ENCODE assay signal across 18 cellular contexts in genomic region chr3:149701977-149702350, GRCh38. TPM values are rescaled to one million over a fixed set of nuclear protein-coding genes. Genes with fewer than 3 reads are reported as not detected.
DNase-seq lines count a peak whose midpoint lies in the region; ATAC-seq, FAIRE-seq and TF ChIP-seq lines count a peak whose summit lies in the region.
"Had no signal": no experiment of that assay in that cellular context is flagged by ENCODE, and none has a peak within 500 bp of the region (broad histone marks: within the 10 kb centered on the region; RNA-seq: fewer than 3 reads in every experiment).

No MANE protein-coding gene starts in this region.

- FAIRE-seq in bronchial epithelial cell (lab: Jason Lieb, UNC), result no peak
- FAIRE-seq: TTC549 had no signal

- H3K36me3 ChIP-seq in bronchial epithelial cell (ENCODE audit: control insufficient read depth, insufficient read depth, low read length), result no peaks in the 10 kb centered on the region
- no peaks in the 10 kb centered on the region for H3K36me3 ChIP-seq in uterus
- no peaks in the 10 kb centered on the region for H3K36me3 ChIP-seq in SJCRH30
- H3K36me3 ChIP-seq: heart right ventricle had no signal

- H3K4me3 ChIP-seq in bronchial epithelial cell (ENCODE audit: low read depth, low read length) (no peak overlapping the region), uterus (no peak overlapping the region), SJCRH30 (no peak overlapping the region)
- H3K4me3 ChIP-seq: BLaER1 treated with 17β-estradiol and CSF1 and Interleukin-3, amounts not matched to agents 10 nM and 100 nM had no signal

- H3K27me3 ChIP-seq in bronchial epithelial cell (ENCODE audit: control insufficient read depth, insufficient read depth, low read length) (no peaks in the 10 kb centered on the region), uterus (no peaks in the 10 kb centered on the region), SJCRH30 (no peaks in the 10 kb centered on the region)
- H3K27me3 ChIP-seq: BLaER1 treated with 17β-estradiol and CSF1 and Interleukin-3, amounts not matched to agents 10 nM and 100 nM; heart right ventricle had no signal

- H3K4me1 ChIP-seq in uterus (no peaks in the 10 kb centered on the region), SJCRH30 (peaks cover 4% of the 10 kb centered on the region)
- H3K4me1 ChIP-seq: BLaER1 treated with 17β-estradiol and CSF1 and Interleukin-3, amounts not matched to agents 10 nM and 100 nM had no signal

- DNase-seq in stimulated activated CD4-positive, alpha-beta T cell treated with anti-CD3 and anti-CD28 coated beads, Interleukin-4, amount 100 ng/mL, for 24 hours, result peak; percentile 12
- DNase-seq in stimulated activated CD4-positive, alpha-beta T cell treated with anti-CD3 and anti-CD28 coated beads, Interleukin-2, amount 100 ng/mL, for 48 hours, result no peak
- DNase-seq in bronchial epithelial cell (ENCODE audit: low read depth) (peak; percentile 37), uterus (no peak), SJCRH30 (no peak), NCI-H1092 (lab: John Stamatoyannopoulos, UW) (no peak), SHP77 (lab: John Stamatoyannopoulos, UW) (no peak)
- DNase-seq: endodermal cell; heart right ventricle; KG1; left cardiac atrium; naive thymus-derived CD4-positive, alpha-beta T cell; NCI-H1436; NCI-H510A treated with DMSO at 0.1 percent for 48 hours; retina had no signal

- H3K27ac ChIP-seq in uterus (peak overlapping the region; percentile 64 to 72), SJCRH30 (no peak overlapping the region)
- H3K27ac ChIP-seq: BLaER1 treated with 17β-estradiol and CSF1 and Interleukin-3, amounts not matched to agents 10 nM and 100 nM had no signal

- peak; percentile 52 for ATAC-seq in HG03103 (IDR thresholded peaks at IDR 0.05; ENCODE audit: low read depth, unreplicated experiment)
- ATAC-seq: heart right ventricle had no signal

- TF ChIP-seq POLR2A in uterus (IDR thresholded peaks at IDR 0.05), result no peak

- intact Hi-C loops in uterus (cut with DNase I; ENCODE audit: low total_unique reads), result no loop called here

- TF ChIP-seq CTCF in bronchial epithelial cell (IDR thresholded peaks at IDR 0.05; ENCODE audit: insufficient read depth, low read length, severe bottlenecking) (no peak), uterus (IDR thresholded peaks at IDR 0.05) (no peak)

- H3K9me3 ChIP-seq in uterus (peaks cover 0 to 4% of the 10 kb centered on the region in 2 donors), SJCRH30 (replicated peaks) (peaks cover 4% of the 10 kb centered on the region; the same call in 1 of the 2 replicates)

RNA-seq across cellular contexts. Expression of gene WWTR1, which starts 44.1 kb away (rescaled TPM):
- total RNA-seq in bronchial epithelial cell, result 3.4 and 7.3 TPM in 2 replicates
- total RNA-seq in uterus, result 100 to 1,000 TPM; 103 to 148 (median 116) TPM
- total RNA-seq in SJCRH30 (2014; rRNA removed; shearing (Covaris generic)), result 48.0 and 49.1 TPM in 2 replicates

RNA-seq across cellular contexts. Expression of gene COMMD2, which starts 50.3 kb away (rescaled TPM):
- total RNA-seq in bronchial epithelial cell, result 33.2 and 43.5 TPM in 2 replicates
- 10 to 100 TPM; 15.6 to 71.8 (median 32.7) TPM for total RNA-seq in uterus
- 50.6 and 58.1 TPM in 2 replicates for total RNA-seq in SJCRH30 (2014; rRNA removed; shearing (Covaris generic))

Comparison
In these comparisons a context has a peak if more than half of its experiments do, and no peak if none do; other contexts are left out.
1. DNase-seq: peak in stimulated activated CD4-positive, alpha-beta T cell treated with anti-CD3 and anti-CD28 coated beads, Interleukin-4, amount 100 ng/mL, for 24 hours (single experiment) and bronchial epithelial cell (single experiment); none in stimulated activated CD4-positive, alpha-beta T cell treated with anti-CD3 and anti-CD28 coated beads, Interleukin-2, amount 100 ng/mL, for 48 hours (0 of 2), uterus (0 of 2), SJCRH30 (0 of 2), NCI-H1092 (single experiment) and SHP77 (0 of 2).